Comparison of ENCODE assay signal across 30 cellular contexts in the genomic region with DNA sequence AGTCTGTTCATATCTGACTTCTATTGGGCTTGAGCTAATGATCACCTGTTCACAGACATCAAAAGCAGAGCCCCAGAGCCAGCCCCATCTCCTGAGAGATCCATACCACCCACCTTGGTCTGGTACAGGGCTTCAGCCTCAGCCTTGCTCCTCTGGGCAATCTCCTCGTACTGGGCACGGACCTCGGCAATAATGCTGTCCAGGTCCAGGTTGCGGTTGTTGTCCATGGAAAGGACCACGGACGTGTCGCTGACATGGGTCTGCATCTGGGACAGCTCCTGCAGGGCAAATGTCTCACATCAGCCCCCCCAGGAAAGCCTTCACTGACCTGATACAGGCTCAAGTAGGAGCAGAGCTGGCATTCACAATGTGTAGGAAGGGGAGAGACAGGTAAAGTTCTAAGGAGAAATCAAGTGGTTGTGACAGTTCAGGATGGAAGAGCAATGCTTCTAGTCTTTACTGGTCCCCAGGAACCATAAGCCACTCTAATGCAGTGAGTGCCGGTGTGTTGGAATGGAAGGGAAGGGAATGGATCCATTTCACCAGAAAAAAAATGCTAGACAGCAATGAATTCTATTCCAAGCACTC. TPM values are rescaled to one million over a fixed set of nuclear protein-coding genes. Genes with fewer than 3 reads are reported as not detected.
"Had no signal": no experiment of that assay in that cellular context is flagged by ENCODE, and none has a peak within 500 bp of the region (broad histone marks: within the 10 kb centered on the region; RNA-seq: fewer than 3 reads in every experiment).

No MANE protein-coding gene starts in this region.

- ATAC-seq: effector memory CD8-positive, alpha-beta T cell; esophagus mucosa; gastrocnemius medialis; heart right ventricle; left cardiac atrium; left lung; left ventricle myocardium superior; lower lobe of right lung; mucosa of descending colon had no signal

- H3K9me3 Mint-ChIP-seq: dendritic cell treated with granulocyte-macrophage colony-stimulating factor and Interleukin-4, amounts not matched to agents 40 ng/mL and 50 ng/mL, for 4 days; effector memory CD8-positive, alpha-beta T cell; endodermal cell; mesothelial cell of epicardium had no signal

- H3K27ac Mint-ChIP-seq: dendritic cell treated with granulocyte-macrophage colony-stimulating factor and Interleukin-4, amounts not matched to agents 40 ng/mL and 50 ng/mL, for 4 days; endodermal cell; mesothelial cell of epicardium had no signal

- DNase-seq: colonic mucosa; cortex of kidney; effector CD8-positive, alpha-beta T cell; effector memory CD8-positive, alpha-beta T cell; endodermal cell; erythroblast; esophagus squamous epithelium; foreskin fibroblast; foreskin melanocyte; gastrocnemius medialis; glutamatergic neuron; head of caudate nucleus; heart right ventricle; hippocampal formation; left cardiac atrium; left lung; left ventricle myocardium superior; lower lobe of right lung; mesenchymal stem cell; mucosa of descending colon had no signal

- H3K36me3 Mint-ChIP-seq: mesothelial cell of epicardium had no signal

- H3K4me3 Mint-ChIP-seq: dendritic cell treated with granulocyte-macrophage colony-stimulating factor and Interleukin-4, amounts not matched to agents 40 ng/mL and 50 ng/mL, for 4 days; effector memory CD8-positive, alpha-beta T cell; endodermal cell; mesothelial cell of epicardium had no signal

RNA-seq across cellular contexts. Expression of a gene that starts 5.2 kb away (rescaled TPM):
- total RNA-seq: colonic mucosa, dermis microvascular lymphatic vessel endothelial cell, endodermal cell, gastrocnemius medialis, glomerular endothelial cell, heart right ventricle, kidney epithelial cell, left cardiac atrium, left ventricle myocardium superior, lung microvascular endothelial cell, mesenteric fat pad, mucosa of descending colon, myocyte had no signal

RNA-seq across cellular contexts. Expression of a gene that starts 12.8 kb away (rescaled TPM):
- total RNA-seq: colonic mucosa, dermis microvascular lymphatic vessel endothelial cell, endodermal cell, gastrocnemius medialis, heart right ventricle, kidney epithelial cell, left cardiac atrium, left lung, left ventricle myocardium superior, lower leg skin, lower lobe of right lung, lung microvascular endothelial cell, mesenteric fat pad, mucosa of descending colon, myocyte had no signal

RNA-seq across cellular contexts. Expression of a gene that starts 25.4 kb away (rescaled TPM):
- total RNA-seq: colonic mucosa, dermis microvascular lymphatic vessel endothelial cell, endodermal cell, gastrocnemius medialis, heart right ventricle, kidney epithelial cell, left ventricle myocardium superior, lung microvascular endothelial cell, mesothelial cell of epicardium, mucosa of descending colon, myocyte had no signal

RNA-seq across cellular contexts. Expression of a gene that starts 31.5 kb away (rescaled TPM):
- total RNA-seq: colonic mucosa, dermis microvascular lymphatic vessel endothelial cell, endodermal cell, esophagus squamous epithelium, gastrocnemius medialis, glomerular endothelial cell, heart right ventricle, kidney epithelial cell, left cardiac atrium, left lung, left ventricle myocardium superior, lower leg skin, lower lobe of right lung, lung microvascular endothelial cell, mesenteric fat pad, mesothelial cell of epicardium, mucosa of descending colon, myocyte had no signal

RNA-seq across cellular contexts. Expression of a gene that starts 40.1 kb away (rescaled TPM):
- total RNA-seq: colonic mucosa, dermis microvascular lymphatic vessel endothelial cell, endodermal cell, gastrocnemius medialis, glomerular endothelial cell, heart right ventricle, kidney epithelial cell, left cardiac atrium, left lung, left ventricle myocardium superior, lower lobe of right lung, lung microvascular endothelial cell, mesenteric fat pad, mesothelial cell of epicardium, mucosa of descending colon, myocyte had no signal
